In the genomic region with DNA sequence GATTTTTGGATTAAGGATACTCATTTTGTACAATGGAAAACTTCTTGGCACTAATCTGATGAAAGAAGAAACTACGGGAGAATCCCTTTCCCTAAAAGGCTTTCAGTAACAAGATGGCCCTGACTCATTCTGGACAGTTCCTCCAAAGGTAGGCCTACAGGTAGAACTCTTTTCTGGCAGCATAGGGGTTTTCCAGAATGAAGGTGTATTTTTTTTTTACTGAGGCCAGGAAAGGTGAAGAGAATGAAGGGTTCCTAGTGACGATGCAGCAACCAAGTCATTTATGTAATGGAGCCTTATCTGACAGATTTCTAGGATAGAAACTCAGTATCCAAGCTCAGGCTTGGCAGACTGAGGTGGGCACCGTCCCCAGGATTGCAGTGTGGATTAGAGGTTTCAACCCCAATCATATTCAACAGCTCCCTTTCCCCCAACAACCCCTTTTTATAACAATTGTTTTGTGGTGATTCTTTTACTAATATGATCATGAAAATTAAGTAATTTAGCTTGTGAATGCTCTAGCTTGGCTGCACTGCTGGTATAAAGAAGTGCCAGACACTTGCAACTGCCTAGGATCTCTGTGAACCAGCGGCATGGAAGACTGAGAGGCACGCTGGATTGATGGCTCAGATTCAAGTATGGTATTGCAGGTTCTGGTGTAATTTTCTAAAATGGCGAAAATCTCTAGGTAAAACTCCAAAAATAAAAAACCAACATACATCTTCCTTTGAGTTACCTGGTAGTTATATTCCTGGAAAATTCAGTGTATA, we compare ENCODE assay signal across 8 cellular contexts. TPM values are rescaled to one million over a fixed set of nuclear protein-coding genes. Genes with fewer than 3 reads are reported as not detected.
DNase-seq lines count a peak whose midpoint lies in the region; ATAC-seq and TF ChIP-seq lines count a peak whose summit lies in the region.
"Had no signal": no experiment of that assay in that cellular context is flagged by ENCODE, and none has a peak within 500 bp of the region (broad histone marks: within the 10 kb centered on the region; RNA-seq: fewer than 3 reads in every experiment).

No MANE protein-coding gene starts in this region.

- 0 out of 2 replicates have a peak overlapping the region, but pooled peaks have one; percentile 18 for H3K27ac ChIP-seq in HEK293 (ENCODE audit: extremely low read depth, low read depth, low read length)
- H3K27ac ChIP-seq in hepatocyte = peak overlapping the region; percentile 98

- H3K4me3 Mint-ChIP-seq in activated CD4-positive, alpha-beta memory T cell treated with anti-CD3 and anti-CD28 coated beads for 36 hours = peak overlapping the region; percentile 60
- peak overlapping the region; percentile 35 to 46 for H3K4me3 Mint-ChIP-seq in stimulated activated naive B cell treated with anti-CD40 and anti-IgM and Interleukin-4, amounts not matched to agents 10 μg/mL and 1 μg/mL and 100 μg/mL, for 72 hours

- H3K4me2 ChIP-seq in hepatocyte = peak overlapping the region; percentile 60

- H3K27me3 ChIP-seq in hepatocyte = no peaks in the 10 kb centered on the region

- DNase-seq in activated CD4-positive, alpha-beta memory T cell treated with anti-CD3 and anti-CD28 coated beads for 36 hours = peak; percentile 43
- DNase-seq in hepatocyte (ENCODE audit: low spot score) (no peak), ACHN (no peak), sciatic nerve (ENCODE audit: low spot score) (no peak), NCI-H1436 treated with DMSO at 0.1 percent for 48 hours (lab: John Stamatoyannopoulos, UW) (no peak)
- DNase-seq in stimulated activated naive B cell treated with anti-CD40 and anti-IgM and Interleukin-4, amounts not matched to agents 10 μg/mL and 1 μg/mL and 100 μg/mL, for 72 hours = peak; percentile 26
- DNase-seq: NCI-H82 had no signal

- H3K27me3 Mint-ChIP-seq in activated CD4-positive, alpha-beta memory T cell treated with anti-CD3 and anti-CD28 coated beads for 36 hours = no peaks in the 10 kb centered on the region
- H3K27me3 Mint-ChIP-seq in stimulated activated naive B cell treated with anti-CD40 and anti-IgM and Interleukin-4, amounts not matched to agents 10 μg/mL and 1 μg/mL and 100 μg/mL, for 72 hours = no peaks in the 10 kb centered on the region

- 96% methylated on average over 6 of the region's 6 CpGs for whole genome bisulfite sequencing in hepatocyte (ENCODE audit: low lambda C conversion rate, missing lambda C conversion rate)

- intact Hi-C loops in activated CD4-positive, alpha-beta memory T cell treated with anti-CD3 and anti-CD28 coated beads for 36 hours (cut with micrococcal nuclease) = loop anchor here (1.0 to 10.0 kb wide), 12 partner anchors 8 to 903 kb away; a partner anchor contains a TSS
- intact Hi-C loops in sciatic nerve (cut with DNase I) = no loop called here

- peak overlapping the region; percentile 100 for H3K27ac Mint-ChIP-seq in activated CD4-positive, alpha-beta memory T cell treated with anti-CD3 and anti-CD28 coated beads for 36 hours
- H3K27ac Mint-ChIP-seq in stimulated activated naive B cell treated with anti-CD40 and anti-IgM and Interleukin-4, amounts not matched to agents 10 μg/mL and 1 μg/mL and 100 μg/mL, for 72 hours = peak overlapping the region; percentile 97

- in situ Hi-C loops in ACHN (cut with HindIII; ENCODE audit: low pct_ligation_motif_present, low pct_unique_long_range_greater_than_20kb, low sequenced_read_pairs) = no loop called here

- TF ChIP-seq CTCF in HEK293 (tag by site-specific recombination; IDR thresholded peaks at IDR 0.05) (no peak), hepatocyte (IDR thresholded peaks at IDR 0.05; ENCODE audit: poor library complexity) (no peak)

- H3K36me3 Mint-ChIP-seq in activated CD4-positive, alpha-beta memory T cell treated with anti-CD3 and anti-CD28 coated beads for 36 hours = peaks cover 41% of the 10 kb centered on the region
- peaks cover 11 to 14% of the 10 kb centered on the region in 2 donors for H3K36me3 Mint-ChIP-seq in stimulated activated naive B cell treated with anti-CD40 and anti-IgM and Interleukin-4, amounts not matched to agents 10 μg/mL and 1 μg/mL and 100 μg/mL, for 72 hours

- no peaks in the 10 kb centered on the region for H3K9me2 ChIP-seq in hepatocyte (replicated peaks; ENCODE audit: insufficient read depth)

- H3K4me3 ChIP-seq in HEK293 (ENCODE audit: low read depth, low read length) (no peak overlapping the region), hepatocyte (no peak overlapping the region)

- H4K20me1 ChIP-seq in hepatocyte (ENCODE audit: insufficient read depth, poor library complexity, severe bottlenecking) = no peaks in the 10 kb centered on the region

- H3K9me3 ChIP-seq in HEK293 (ENCODE audit: control insufficient read depth, insufficient read depth, low read depth, low read length) = no peaks in the 10 kb centered on the region
- no peaks in the 10 kb centered on the region for H3K9me3 ChIP-seq in hepatocyte (ENCODE audit: low read depth)

- H2AFZ ChIP-seq in hepatocyte = no peak overlapping the region

- H3K4me1 ChIP-seq in HEK293 (ENCODE audit: control insufficient read depth, insufficient read depth, low read length) (peaks cover 7% of the 10 kb centered on the region; the same call in 1 of the 2 replicates), hepatocyte (ENCODE audit: insufficient read depth) (peaks cover 6% of the 10 kb centered on the region)

- H3K36me3 ChIP-seq in HEK293 (ENCODE audit: control insufficient read depth in 2 of 2, insufficient read depth in 1 of 2, low read length in 2 of 2) = peaks cover 0 to 13% of the 10 kb centered on the region in 2 experiments; a peak in 1 of 3 replicates
- H3K36me3 ChIP-seq in hepatocyte (replicated peaks; ENCODE audit: insufficient read depth, low read depth) = no peaks in the 10 kb centered on the region

- H3K79me2 ChIP-seq in hepatocyte = peaks cover 16% of the 10 kb centered on the region

- POLR2A ChIA-PET in HEK293 (lab: Yijun Ruan, JAX) = interaction anchor here (1.9 to 2.0 kb wide), 2 partner anchors 16 to 65 kb away, joined by 21 to 22 read pairs; a partner anchor contains a TSS
- POLR2A ChIA-PET in activated CD4-positive, alpha-beta memory T cell treated with anti-CD3 and anti-CD28 coated beads for 36 hours (lab: Charles Lee) = interaction anchor here (0.9 to 21.9 kb wide), 9 partner anchors 9 to 63 kb away, joined by 3 to 1161 read pairs (median 6); a partner anchor contains a TSS

- peaks cover 65% of the 10 kb centered on the region for H3K4me1 Mint-ChIP-seq in activated CD4-positive, alpha-beta memory T cell treated with anti-CD3 and anti-CD28 coated beads for 36 hours (ENCODE audit: low read depth)
- H3K4me1 Mint-ChIP-seq in stimulated activated naive B cell treated with anti-CD40 and anti-IgM and Interleukin-4, amounts not matched to agents 10 μg/mL and 1 μg/mL and 100 μg/mL, for 72 hours = peaks cover 36 to 57% of the 10 kb centered on the region in 2 donors

- peak in 1 of 2 donors; percentile 3 for ATAC-seq in stimulated activated naive B cell treated with anti-CD40 and anti-IgM and Interleukin-4, amounts not matched to agents 10 μg/mL and 1 μg/mL and 100 μg/mL, for 72 hours (replicated peaks)
- ATAC-seq in sciatic nerve = no peak

- CTCF ChIA-PET in HEK293 (lab: Yijun Ruan, JAX) = interaction anchor here (1.4 kb wide), 1 partner anchor 12 kb away, joined by 3 read pairs; no protein-coding TSS in a partner anchor
- CTCF ChIA-PET in activated CD4-positive, alpha-beta memory T cell treated with anti-CD3 and anti-CD28 coated beads for 36 hours (lab: Charles Lee) = interaction anchor here (2.7 to 8.4 kb wide), 3 partner anchors 9 to 63 kb away, joined by 33 to 155 read pairs (median 69); a partner anchor contains a TSS

- no peaks in the 10 kb centered on the region for H3K9me3 Mint-ChIP-seq in activated CD4-positive, alpha-beta memory T cell treated with anti-CD3 and anti-CD28 coated beads for 36 hours
- no peaks in the 10 kb centered on the region for H3K9me3 Mint-ChIP-seq in stimulated activated naive B cell treated with anti-CD40 and anti-IgM and Interleukin-4, amounts not matched to agents 10 μg/mL and 1 μg/mL and 100 μg/mL, for 72 hours

TF ChIP-seq in HEK293, 187 proteins besides CTCF, POLR2A, EP300 and RAD21:
- no peak for TF ChIP-seq ZNF138 (tag by site-specific recombination; IDR thresholded peaks at IDR 0.05; ENCODE audit: borderline replicate concordance)
- TF ChIP-seq ZNF391 (tag by site-specific recombination; IDR thresholded peaks at IDR 0.05; ENCODE audit: borderline replicate concordance, low read depth) = no peak
- TF ChIP-seq ZNF624 (tag by site-specific recombination; IDR thresholded peaks at IDR 0.05) = no peak

RNA-seq across cellular contexts. Expression of a gene that starts 8.7 kb away (rescaled TPM):
- 10 to 100 TPM; 76.0 to 78.0 TPM for total RNA-seq in activated CD4-positive, alpha-beta memory T cell treated with anti-CD3 and anti-CD28 coated beads for 36 hours
- total RNA-seq in hepatocyte = 10.8 and 11.0 TPM in 2 replicates
- 6.5 and 9.7 TPM in 2 replicates for polyA plus RNA-seq in hepatocyte
- 28.0 TPM for total RNA-seq in sciatic nerve

RNA-seq across cellular contexts. Expression of a gene that starts 16.3 kb away (rescaled TPM):
- 1,000 to 10,000 TPM; 6,098 to 6,314 TPM for total RNA-seq in activated CD4-positive, alpha-beta memory T cell treated with anti-CD3 and anti-CD28 coated beads for 36 hours
- total RNA-seq in hepatocyte (2,059 and 2,324 TPM in 2 replicates), sciatic nerve (1,758 TPM)
- 2,570 and 2,890 TPM in 2 replicates for polyA plus RNA-seq in hepatocyte

RNA-seq across cellular contexts. Expression of a gene that starts 16.5 kb away (rescaled TPM):
- 10 to 100 TPM; 16.5 to 17.2 TPM for total RNA-seq in activated CD4-positive, alpha-beta memory T cell treated with anti-CD3 and anti-CD28 coated beads for 36 hours
- 0.77 TPM in 1 of 2 replicates, not detected in the other for total RNA-seq in hepatocyte
- 0.54 and 0.85 TPM in 2 replicates for polyA plus RNA-seq in hepatocyte
- total RNA-seq in sciatic nerve = 2.9 TPM

Comparison
In these comparisons a context has a peak if more than half of its experiments do, and no peak if none do; other contexts are left out.
1. DNase-seq: peak in activated CD4-positive, alpha-beta memory T cell treated with anti-CD3 and anti-CD28 coated beads for 36 hours (single experiment) and stimulated activated naive B cell treated with anti-CD40 and anti-IgM and Interleukin-4, amounts not matched to agents 10 μg/mL and 1 μg/mL and 100 μg/mL, for 72 hours (single experiment); none in hepatocyte (single experiment), ACHN (single experiment), sciatic nerve (single experiment) and NCI-H1436 treated with DMSO at 0.1 percent for 48 hours (single experiment).